Comparison of ENCODE assay signal across 1 cellular context in the genomic region with DNA sequence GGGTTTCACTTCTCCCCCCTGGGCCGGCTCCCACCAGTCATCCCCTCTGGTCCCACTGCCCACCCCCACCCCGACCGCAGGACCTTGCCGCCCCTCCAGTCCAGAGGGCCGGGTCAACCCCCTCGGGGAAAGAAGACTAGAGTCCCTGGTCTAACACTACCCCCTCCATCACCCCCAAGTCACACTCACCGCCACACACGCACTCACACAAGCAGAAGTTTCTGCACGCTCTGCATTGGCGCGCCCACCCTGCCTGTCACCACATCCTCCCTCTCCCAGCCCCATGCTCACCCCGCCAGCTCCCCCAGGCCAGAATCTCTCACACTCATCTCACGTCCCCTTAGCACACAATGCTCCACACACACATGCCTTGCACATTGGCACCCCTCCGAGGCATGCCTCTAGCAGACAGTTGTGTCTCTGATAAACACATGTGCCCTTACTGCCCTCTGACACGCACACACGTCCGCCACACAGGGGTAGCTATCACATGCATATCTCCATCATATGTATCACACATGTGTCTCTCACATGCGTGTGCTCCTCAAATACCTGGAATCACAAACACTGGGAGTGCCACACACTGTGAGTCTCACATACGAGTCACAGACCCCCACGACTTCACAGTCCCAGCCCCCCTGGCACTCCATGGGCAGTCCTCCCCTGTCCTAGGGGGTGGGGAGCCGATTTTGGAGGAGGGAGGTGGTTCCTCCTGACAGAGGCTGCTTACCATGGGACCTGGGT.
TF ChIP-seq lines count a peak whose summit lies in the region.

No MANE protein-coding gene starts in this region.

TF ChIP-seq in K562, 482 proteins besides CTCF, POLR2A, EP300 and RAD21:
- TF ChIP-seq, protein P1, sequence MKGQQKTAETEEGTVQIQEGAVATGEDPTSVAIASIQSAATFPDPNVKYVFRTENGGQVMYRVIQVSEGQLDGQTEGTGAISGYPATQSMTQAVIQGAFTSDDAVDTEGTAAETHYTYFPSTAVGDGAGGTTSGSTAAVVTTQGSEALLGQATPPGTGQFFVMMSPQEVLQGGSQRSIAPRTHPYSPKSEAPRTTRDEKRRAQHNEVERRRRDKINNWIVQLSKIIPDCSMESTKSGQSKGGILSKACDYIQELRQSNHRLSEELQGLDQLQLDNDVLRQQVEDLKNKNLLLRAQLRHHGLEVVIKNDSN (CRISPR knock-in tag; IDR thresholded peaks at IDR 0.05), result 0 out of 2 replicates have a peak, but pooled peaks have one; percentile 15
- TF ChIP-seq TARDBP (IDR thresholded peaks at IDR 0.05), result no peak
